In genomic region chr19:14435320-14436050, GRCh38 we compare ENCODE assay signal across 1 cellular context.
TF ChIP-seq lines count a peak whose summit lies in the region.

No MANE protein-coding gene starts in this region.

TF ChIP-seq in GM23338, 12 proteins besides CTCF, POLR2A, EP300 and RAD21 (continued from another document):
- TF ChIP-seq ZNF462 (CRISPR knock-in tag; IDR thresholded peaks at IDR 0.05): no peak
- no peak for TF ChIP-seq CREB1 (CRISPR knock-in tag; IDR thresholded peaks at IDR 0.05; ENCODE audit: low read depth)
- TF ChIP-seq JUNB (IDR thresholded peaks at IDR 0.05; ENCODE audit: unreplicated experiment): no peak
- TF ChIP-seq POLR2AphosphoS5 (IDR thresholded peaks at IDR 0.05; ENCODE audit: low read depth): no peak
- no peak for TF ChIP-seq STAT1 (IDR thresholded peaks at IDR 0.05; ENCODE audit: unreplicated experiment)
